ENCODE assay signal across 8 cellular contexts in the genomic region with DNA sequence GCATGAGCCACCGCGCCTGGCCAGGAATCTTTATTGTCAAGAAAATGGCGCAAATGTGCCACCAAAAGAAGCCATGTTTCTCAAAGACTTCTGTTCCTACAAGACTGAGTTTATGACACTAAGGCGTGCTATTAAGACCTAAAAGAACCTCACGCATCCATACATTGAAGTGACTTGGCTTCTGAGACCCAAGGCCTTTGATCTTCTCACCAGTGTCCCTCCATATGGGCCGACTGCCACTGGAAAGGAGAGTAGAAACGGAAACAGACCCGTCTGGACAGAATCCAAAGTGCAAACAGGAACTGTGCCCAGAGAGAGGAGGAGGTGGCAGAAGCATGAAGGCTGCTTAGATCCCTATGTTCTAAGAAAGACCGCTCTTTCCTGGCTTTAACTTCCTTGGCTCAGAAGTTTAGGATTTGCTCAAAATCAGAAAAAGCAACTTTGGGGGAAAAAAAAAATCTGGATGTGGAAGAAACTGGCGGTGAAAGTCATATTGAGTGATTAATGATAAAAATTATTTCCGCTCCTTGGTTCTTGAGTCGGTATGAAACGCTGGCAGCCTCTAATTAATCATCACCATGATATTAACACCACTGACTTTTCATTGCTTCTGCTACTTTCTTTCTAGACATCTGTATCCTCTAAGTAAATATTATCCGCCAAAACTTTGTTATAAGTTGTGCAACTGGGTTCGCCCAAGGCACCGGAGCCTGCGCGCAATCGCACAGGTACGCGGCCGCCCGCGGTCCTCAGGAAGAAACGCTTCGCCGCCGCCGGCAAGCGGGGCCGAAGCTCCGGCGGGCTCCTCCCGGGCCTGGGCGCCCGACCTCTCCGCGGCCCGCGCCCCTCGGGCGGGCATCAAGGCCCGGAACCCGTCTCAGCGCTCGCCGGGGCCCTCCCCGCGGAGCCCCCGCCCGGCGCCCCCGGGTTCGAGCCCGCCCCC.
DNase-seq lines count a peak whose midpoint lies in the region; TF ChIP-seq lines count a peak whose summit lies in the region.

No MANE protein-coding gene starts in this region.

- H3K9me3 ChIP-seq in HEK293 (ENCODE audit: control insufficient read depth, insufficient read depth, low read depth, low read length) (no peaks in the 10 kb centered on the region), Loucy (ENCODE audit: insufficient read depth, low read depth, low read length) (no peaks in the 10 kb centered on the region)

- no peak for TF ChIP-seq CTCF in HEK293 (tag by site-specific recombination; IDR thresholded peaks at IDR 0.05)
- TF ChIP-seq CTCF in Loucy (conservative IDR thresholded peaks at IDR 0.05; ENCODE audit: low read length), result no peak
- no peak for TF ChIP-seq CTCF in coronary artery (IDR thresholded peaks at IDR 0.05)

- peaks cover 3 to 4% of the 10 kb centered on the region in 2 experiments; a peak in 2 of 3 replicates for H3K36me3 ChIP-seq in HEK293 (ENCODE audit: control insufficient read depth in 2 of 2, insufficient read depth in 1 of 2, low read length in 2 of 2)
- no peaks in the 10 kb centered on the region for H3K36me3 ChIP-seq in Loucy (ENCODE audit: insufficient read depth, low read length)

- no peaks in the 10 kb centered on the region for H3K27me3 ChIP-seq in Loucy (ENCODE audit: insufficient read depth, low read length, poor library complexity, severe bottlenecking)

- H3K9ac ChIP-seq in Loucy (ENCODE audit: low read depth, low read length, poor library complexity, severe bottlenecking), result peak overlapping the region; percentile 95

- POLR2A ChIA-PET in HEK293 (lab: Yijun Ruan, JAX), result interaction anchor here (1.1 to 1.2 kb wide), 2 partner anchors 9 to 407 kb away, joined by 3 to 6 read pairs; a partner anchor contains a TSS

- CTCF ChIA-PET in HEK293 (lab: Yijun Ruan, JAX), result interaction anchor here (0.6 kb wide), 2 partner anchors 53 to 76 kb away, joined by 3 read pairs; no protein-coding TSS in a partner anchor

- H3K4me3 ChIP-seq in HEK293 (ENCODE audit: low read depth, low read length) (peak overlapping the region; percentile 61), Loucy (ENCODE audit: low read length, poor library complexity, severe bottlenecking) (peak overlapping the region; percentile 99), coronary artery (peak overlapping the region; percentile 96)

- no peaks in the 10 kb centered on the region for H3F3A ChIP-seq in Loucy (ENCODE audit: low read depth)

- H3K79me2 ChIP-seq in Loucy (ENCODE audit: insufficient read depth, low read length), result peaks cover 54% of the 10 kb centered on the region

- H3K4me1 ChIP-seq in HEK293 (ENCODE audit: control insufficient read depth, insufficient read depth, low read length) (no peaks in the 10 kb centered on the region), Loucy (ENCODE audit: insufficient read depth, low read length, poor library complexity, severe bottlenecking) (peaks cover 61% of the 10 kb centered on the region)

- peak overlapping the region; percentile 74 for H3K27ac ChIP-seq in HEK293 (ENCODE audit: extremely low read depth, low read depth, low read length)
- peak overlapping the region; percentile 98 for H3K27ac ChIP-seq in coronary artery

- peak overlapping the region; percentile 81 for H2AFZ ChIP-seq in Loucy (ENCODE audit: low read length)

- peak; percentile 7 for DNase-seq in activated CD4-positive, CD25-positive, alpha-beta regulatory T cell treated with anti-CD3 and anti-CD28 coated beads, Interleukin-2, amount 50 U/mL, for 16 hours (ENCODE audit: low read depth, low spot score)
- DNase-seq in activated CD4-positive, CD25-positive, alpha-beta regulatory T cell treated with anti-CD3 and anti-CD28 coated beads, Interleukin-2, amount 50 U/mL, for 72 hours, result no peak
- DNase-seq in SW 1271 (lab: John Stamatoyannopoulos, UW) (peak; percentile 14 to 69), coronary artery (ENCODE audit: low spot score) (peak; percentile 72), left kidney (ENCODE audit: low read depth, low spot score) (peak; percentile 79)
- DNase-seq in stimulated activated CD4-positive, alpha-beta T cell treated with anti-CD3 and anti-CD28 coated beads, Interleukin-4, amount 100 ng/mL, for 24 hours, result peak; percentile 42

- peaks cover 46% of the 10 kb centered on the region for H4K20me1 ChIP-seq in Loucy (ENCODE audit: insufficient read depth, low read length, poor library complexity, severe bottlenecking)

- no peaks in the 10 kb centered on the region for H3K9me2 ChIP-seq in Loucy (replicated peaks; ENCODE audit: low read depth, low read length)

- H3K4me2 ChIP-seq in Loucy (ENCODE audit: low read depth, low read length, poor library complexity, severe bottlenecking), result peak overlapping the region; percentile 86

TF ChIP-seq in HEK293, 187 proteins besides CTCF, POLR2A, EP300 and RAD21 (continues in another document):
- TF ChIP-seq ZNF140 (tag by site-specific recombination; IDR thresholded peaks at IDR 0.05), result no peak
- TF ChIP-seq, protein P1, sequence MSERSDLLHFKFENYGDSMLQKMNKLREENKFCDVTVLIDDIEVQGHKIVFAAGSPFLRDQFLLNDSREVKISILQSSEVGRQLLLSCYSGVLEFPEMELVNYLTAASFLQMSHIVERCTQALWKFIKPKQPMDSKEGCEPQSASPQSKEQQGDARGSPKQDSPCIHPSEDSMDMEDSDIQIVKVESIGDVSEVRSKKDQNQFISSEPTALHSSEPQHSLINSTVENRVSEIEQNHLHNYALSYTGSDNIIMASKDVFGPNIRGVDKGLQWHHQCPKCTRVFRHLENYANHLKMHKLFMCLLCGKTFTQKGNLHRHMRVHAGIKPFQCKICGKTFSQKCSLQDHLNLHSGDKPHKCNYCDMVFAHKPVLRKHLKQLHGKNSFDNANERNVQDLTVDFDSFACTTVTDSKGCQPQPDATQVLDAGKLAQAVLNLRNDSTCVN (tag by site-specific recombination; optimal IDR thresholded peaks at IDR 0.05), result peak; percentile 70
- no peak for TF ChIP-seq ZNF202 (tag by site-specific recombination; IDR thresholded peaks at IDR 0.05; ENCODE audit: borderline replicate concordance)
- no peak for TF ChIP-seq ZNF621 (tag by site-specific recombination; IDR thresholded peaks at IDR 0.05)
- TF ChIP-seq IKZF3 (tag by site-specific recombination; IDR thresholded peaks at IDR 0.05), result 0 out of 2 replicates have a peak, but pooled peaks have one; percentile 11
- TF ChIP-seq, protein P2, sequence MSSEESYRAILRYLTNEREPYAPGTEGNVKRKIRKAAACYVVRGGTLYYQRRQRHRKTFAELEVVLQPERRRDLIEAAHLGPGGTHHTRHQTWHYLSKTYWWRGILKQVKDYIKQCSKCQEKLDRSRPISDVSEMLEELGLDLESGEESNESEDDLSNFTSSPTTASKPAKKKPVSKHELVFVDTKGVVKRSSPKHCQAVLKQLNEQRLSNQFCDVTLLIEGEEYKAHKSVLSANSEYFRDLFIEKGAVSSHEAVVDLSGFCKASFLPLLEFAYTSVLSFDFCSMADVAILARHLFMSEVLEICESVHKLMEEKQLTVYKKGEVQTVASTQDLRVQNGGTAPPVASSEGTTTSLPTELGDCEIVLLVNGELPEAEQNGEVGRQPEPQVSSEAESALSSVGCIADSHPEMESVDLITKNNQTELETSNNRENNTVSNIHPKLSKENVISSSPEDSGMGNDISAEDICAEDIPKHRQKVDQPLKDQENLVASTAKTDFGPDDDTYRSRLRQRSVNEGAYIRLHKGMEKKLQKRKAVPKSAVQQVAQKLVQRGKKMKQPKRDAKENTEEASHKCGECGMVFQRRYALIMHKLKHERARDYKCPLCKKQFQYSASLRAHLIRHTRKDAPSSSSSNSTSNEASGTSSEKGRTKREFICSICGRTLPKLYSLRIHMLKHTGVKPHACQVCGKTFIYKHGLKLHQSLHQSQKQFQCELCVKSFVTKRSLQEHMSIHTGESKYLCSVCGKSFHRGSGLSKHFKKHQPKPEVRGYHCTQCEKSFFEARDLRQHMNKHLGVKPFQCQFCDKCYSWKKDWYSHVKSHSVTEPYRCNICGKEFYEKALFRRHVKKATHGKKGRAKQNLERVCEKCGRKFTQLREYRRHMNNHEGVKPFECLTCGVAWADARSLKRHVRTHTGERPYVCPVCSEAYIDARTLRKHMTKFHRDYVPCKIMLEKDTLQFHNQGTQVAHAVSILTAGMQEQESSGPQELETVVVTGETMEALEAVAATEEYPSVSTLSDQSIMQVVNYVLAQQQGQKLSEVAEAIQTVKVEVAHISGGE (tag by site-specific recombination; conservative IDR thresholded peaks at IDR 0.05; ENCODE audit: low read depth), result peak; percentile 49; the same call in 1 of the 2 replicates
- TF ChIP-seq ZFP69B (tag by site-specific recombination; IDR thresholded peaks at IDR 0.05), result peak; percentile 26; the same call in 1 of the 2 replicates
- TF ChIP-seq, protein P3, sequence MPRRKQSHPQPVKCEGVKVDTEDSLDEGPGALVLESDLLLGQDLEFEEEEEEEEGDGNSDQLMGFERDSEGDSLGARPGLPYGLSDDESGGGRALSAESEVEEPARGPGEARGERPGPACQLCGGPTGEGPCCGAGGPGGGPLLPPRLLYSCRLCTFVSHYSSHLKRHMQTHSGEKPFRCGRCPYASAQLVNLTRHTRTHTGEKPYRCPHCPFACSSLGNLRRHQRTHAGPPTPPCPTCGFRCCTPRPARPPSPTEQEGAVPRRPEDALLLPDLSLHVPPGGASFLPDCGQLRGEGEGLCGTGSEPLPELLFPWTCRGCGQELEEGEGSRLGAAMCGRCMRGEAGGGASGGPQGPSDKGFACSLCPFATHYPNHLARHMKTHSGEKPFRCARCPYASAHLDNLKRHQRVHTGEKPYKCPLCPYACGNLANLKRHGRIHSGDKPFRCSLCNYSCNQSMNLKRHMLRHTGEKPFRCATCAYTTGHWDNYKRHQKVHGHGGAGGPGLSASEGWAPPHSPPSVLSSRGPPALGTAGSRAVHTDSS (tag by site-specific recombination; IDR thresholded peaks at IDR 0.05), result no peak
- peak; percentile 38 for TF ChIP-seq ZBTB8A (tag by site-specific recombination; IDR thresholded peaks at IDR 0.05)
- TF ChIP-seq ZNF785 (tag by site-specific recombination; IDR thresholded peaks at IDR 0.05), result no peak
- no peak for TF ChIP-seq ZBTB48 (tag by site-specific recombination; IDR thresholded peaks at IDR 0.05)
- 0 out of 2 replicates have a peak, but pooled peaks have one; percentile 12 for TF ChIP-seq MEIS1 (CRISPR knock-in tag; IDR thresholded peaks at IDR 0.05; ENCODE audit: borderline replicate concordance)
- TF ChIP-seq ZEB2 (tag by site-specific recombination; IDR thresholded peaks at IDR 0.05), result 0 out of 2 replicates have a peak, but pooled peaks have one; percentile 41
- TF ChIP-seq ZSCAN30 (tag by site-specific recombination; IDR thresholded peaks at IDR 0.05), result no peak
- no peak for TF ChIP-seq ZBTB17 (tag by site-specific recombination; IDR thresholded peaks at IDR 0.05)
- no peak for TF ChIP-seq SP7 (tag by site-specific recombination; IDR thresholded peaks at IDR 0.05)
- no peak for TF ChIP-seq ZNF792 (tag by site-specific recombination; IDR thresholded peaks at IDR 0.05)
- TF ChIP-seq ZNF585B (tag by site-specific recombination; IDR thresholded peaks at IDR 0.05), result no peak
- no peak for TF ChIP-seq FEZF1 (tag by site-specific recombination; IDR thresholded peaks at IDR 0.05)
- no peak for TF ChIP-seq ZNF366 (tag by site-specific recombination; conservative IDR thresholded peaks at IDR 0.05)
